Comparison of ENCODE assay signal across 13 cellular contexts in the genomic region with DNA sequence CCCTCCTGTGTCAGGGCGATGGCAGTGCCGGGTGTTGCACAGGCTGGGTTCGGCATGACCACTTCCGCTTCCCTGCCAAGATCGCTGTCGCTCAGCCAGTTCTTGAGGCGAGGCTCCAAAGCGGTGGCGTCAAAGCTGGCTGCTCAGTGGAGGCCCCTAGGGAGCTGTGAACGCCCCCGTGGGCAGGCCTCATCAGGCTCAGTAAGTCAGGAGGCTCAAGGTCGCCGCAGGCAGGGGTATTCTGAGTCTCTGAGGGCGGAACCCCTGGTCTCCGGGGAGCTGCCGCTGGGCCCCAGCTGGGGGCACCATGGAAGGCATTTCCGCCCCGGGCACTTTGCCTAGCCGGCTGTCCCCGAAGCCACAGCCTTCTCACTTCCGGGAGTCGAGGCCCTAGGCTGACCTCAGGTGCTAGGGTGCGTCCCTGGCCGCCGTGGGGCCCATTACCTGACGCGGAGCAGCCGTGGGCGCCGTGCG.
A peak's percentile ranks its signal among the peaks of the same experiment; 100 is the strongest.
DNase-seq lines count a peak whose midpoint lies in the region; ATAC-seq and TF ChIP-seq lines count a peak whose summit lies in the region.
"Had no signal": no experiment of that assay in that cellular context is flagged by ENCODE, and none has a peak within 500 bp of the region (broad histone marks: within the 10 kb centered on the region; RNA-seq: fewer than 3 reads in every experiment).

No MANE protein-coding gene starts in this region.

- H3K4ac ChIP-seq in H9 (ENCODE audit: low read depth, low read length) = no peak overlapping the region

- no peaks in the 10 kb centered on the region; a peak in 1 of 5 replicates for H3K9me3 Mint-ChIP-seq in H9
- H3K9me3 Mint-ChIP-seq: CD8-positive, alpha-beta memory T cell had no signal

- no peak overlapping the region for H3K14ac ChIP-seq in H9 (ENCODE audit: insufficient read depth, low read length)

- no peak overlapping the region for H3K27ac Mint-ChIP-seq in H9
- H3K27ac Mint-ChIP-seq: brain; CD8-positive, alpha-beta memory T cell had no signal

- no peak overlapping the region for H3K23ac ChIP-seq in H9 (ENCODE audit: insufficient read length, low read depth, low read length)

- in situ Hi-C loops in G401 (cut with HindIII; ENCODE audit: low sequenced_read_pairs) = no loop called here

- H3K36me3 ChIP-seq in SJCRH30 (no peaks in the 10 kb centered on the region), iPS-15b (ENCODE audit: control insufficient read depth, insufficient read depth, low read length) (no peaks in the 10 kb centered on the region)

- H3K27me3 Mint-ChIP-seq in H9 (ENCODE audit: low read depth) = peaks cover 2% of the 10 kb centered on the region; the same call in 1 of the 2 replicates
- H3K27me3 Mint-ChIP-seq: CD8-positive, alpha-beta memory T cell had no signal

- H4K5ac ChIP-seq in H9 (ENCODE audit: insufficient read length, low read depth, low read length) = no peak overlapping the region

- no peak overlapping the region for H2BK20ac ChIP-seq in H9 (ENCODE audit: low read depth, low read length, poor library complexity, severe bottlenecking)

- H4K8ac ChIP-seq in H9 (replicated peaks; ENCODE audit: insufficient read length, low read depth, low read length) = no peak overlapping the region

- H3K4me1 Mint-ChIP-seq in H9 = no peaks in the 10 kb centered on the region; a peak in 1 of 4 replicates
- H3K4me1 Mint-ChIP-seq: CD8-positive, alpha-beta memory T cell had no signal

- no peaks in the 10 kb centered on the region for H3K4me1 ChIP-seq in H9 (ENCODE audit: insufficient read depth, low read length)
- H3K4me1 ChIP-seq in SJCRH30 = no peaks in the 10 kb centered on the region
- peaks cover 3% of the 10 kb centered on the region for H3K4me1 ChIP-seq in iPS-15b (ENCODE audit: control insufficient read depth, insufficient read depth, low read length)

- H3K27me3 ChIP-seq in H9 (ENCODE audit: insufficient read depth, low read length) (no peaks in the 10 kb centered on the region), SJCRH30 (no peaks in the 10 kb centered on the region), iPS-15b (ENCODE audit: control insufficient read depth, insufficient read depth, low read length) (no peaks in the 10 kb centered on the region)

- H3K79me1 ChIP-seq in H9 (ENCODE audit: insufficient read depth, low read depth, low read length, poor library complexity, severe bottlenecking) = no peaks in the 10 kb centered on the region

- no peak overlapping the region for H3K4me3 Mint-ChIP-seq in H9
- H3K4me3 Mint-ChIP-seq: brain; CD8-positive, alpha-beta memory T cell had no signal

- no peak overlapping the region for H3K4me2 ChIP-seq in H9 (ENCODE audit: insufficient read depth, insufficient read length, low read length)

- no peaks in the 10 kb centered on the region for H4K20me1 ChIP-seq in H9 (ENCODE audit: control insufficient read depth, insufficient read depth, insufficient read length)

- H3K27ac ChIP-seq in H9 (ENCODE audit: insufficient read length, low read depth, low read length) = no peak overlapping the region
- no peak overlapping the region for H3K27ac ChIP-seq in SJCRH30

- H2BK120ac ChIP-seq in H9 (ENCODE audit: low read depth, low read length, poor library complexity, severe bottlenecking) = no peak overlapping the region

- no peak overlapping the region for H2BK5ac ChIP-seq in H9 (ENCODE audit: insufficient read length, low read length)

- WGBS in H9 (ENCODE audit: extremely low coverage, insufficient read length, low lambda C conversion rate) = no CpG with 5 or more reads among the region's 31 CpGs

- H3K9me3 ChIP-seq in H9 (ENCODE audit: control insufficient read depth, low read depth, low read length) = no peaks in the 10 kb centered on the region
- no peaks in the 10 kb centered on the region for H3K9me3 ChIP-seq in SJCRH30 (replicated peaks)
- H3K9me3 ChIP-seq in iPS-15b (ENCODE audit: control insufficient read depth, insufficient read depth, low read length) = no peaks in the 10 kb centered on the region

- no peak for ATAC-seq in GM21423 (IDR thresholded peaks at IDR 0.05; ENCODE audit: unreplicated experiment)

- H2BK15ac ChIP-seq in H9 (ENCODE audit: low read depth, low read length) = no peak overlapping the region

- H3K18ac ChIP-seq in H9 (ENCODE audit: insufficient read length, low read depth, low read length) = no peak overlapping the region

- no peak overlapping the region for H2BK12ac ChIP-seq in H9 (ENCODE audit: insufficient read length, low read depth, low read length)

- no peaks in the 10 kb centered on the region for H3K23me2 ChIP-seq in H9 (ENCODE audit: insufficient read length, low read depth, low read length, poor library complexity, severe bottlenecking)

- DNase-seq in D341Med (ENCODE audit: low spot score) (peak; percentile 36), H9 (peak; percentile 76), SJCRH30 (peak; percentile 29 to 31), G401 (ENCODE audit: low spot score) (no peak), iPS-NIHi11 (ENCODE audit: low spot score) (no peak), NCI-H1694 (lab: John Stamatoyannopoulos, UW) (no peak)
- DNase-seq: activated T-cell treated with anti-CD3 and anti-CD28 coated beads, Interleukin-2, amount 50 U/mL, for 1 hour; KG1; stimulated activated CD4-positive, alpha-beta T cell treated with anti-CD3 and anti-CD28 coated beads, Interleukin-2, amount 100 ng/mL, for 48 hours had no signal

- H2AFZ ChIP-seq in H9 (ENCODE audit: low read length) = no peak overlapping the region

- H3K79me2 ChIP-seq in H9 (ENCODE audit: insufficient read depth, low read length) = no peaks in the 10 kb centered on the region

- H3K9ac ChIP-seq in H9 (ENCODE audit: extremely low read depth, insufficient read length, low read length) (no peak overlapping the region), iPS-15b (ENCODE audit: low read depth, low read length) (peak overlapping the region; percentile 3)

- H3K36me3 Mint-ChIP-seq in H9 (ENCODE audit: insufficient read depth in 1 of 3, low read depth in 3 of 3) = no peaks in the 10 kb centered on the region
- H3K36me3 Mint-ChIP-seq: brain; CD8-positive, alpha-beta memory T cell had no signal

- no peak overlapping the region for H4K91ac ChIP-seq in H9 (ENCODE audit: insufficient read length, low read depth, low read length)

- H3T11ph ChIP-seq in H9 (ENCODE audit: low read length) = no peak overlapping the region

- TF ChIP-seq CTCF in H9 (conservative IDR thresholded peaks at IDR 0.05) = 0 out of 3 replicates have a peak, but pooled peaks have one; percentile 12

- H3K4me3 ChIP-seq in SJCRH30 = peak overlapping the region; percentile 18; the same call in 1 of the 2 replicates
- H3K4me3 ChIP-seq in iPS-15b (ENCODE audit: low read depth, low read length) = peak overlapping the region; percentile 33

- no peak overlapping the region for H3K56ac ChIP-seq in H9 (ENCODE audit: insufficient read length, low read depth, low read length)

- no peak overlapping the region for H2AK5ac ChIP-seq in H9 (ENCODE audit: insufficient read length, low read length)

Comparison
In these comparisons a context has a peak if more than half of its experiments do, and no peak if none do; other contexts are left out.
1. DNase-seq: peak in D341Med (single experiment), H9 (single experiment) and SJCRH30 (2 of 2); none in G401 (single experiment), iPS-NIHi11 (single experiment) and NCI-H1694 (single experiment).